Comparison of ENCODE assay signal across 8 cellular contexts in genomic region chr21:41460578-41461527, GRCh38. TPM values are rescaled to one million over a fixed set of nuclear protein-coding genes. Genes with fewer than 3 reads are reported as not detected.
DNase-seq lines count a peak whose midpoint lies in the region; ATAC-seq and TF ChIP-seq lines count a peak whose summit lies in the region.

No MANE protein-coding gene starts in this region.

- H3K36me3 Mint-ChIP-seq in activated naive CD8-positive, alpha-beta T cell treated with anti-CD3 and anti-CD28 coated beads, Interleukin-2, amount 10 ng/mL, durations not matched to agents 7 days and 5 days, result peaks cover 55% of the 10 kb centered on the region

- peak overlapping the region; percentile 72 for H3K27ac Mint-ChIP-seq in activated naive CD8-positive, alpha-beta T cell treated with anti-CD3 and anti-CD28 coated beads, Interleukin-2, amount 10 ng/mL, durations not matched to agents 7 days and 5 days

- H3K9me3 Mint-ChIP-seq in activated naive CD8-positive, alpha-beta T cell treated with anti-CD3 and anti-CD28 coated beads, Interleukin-2, amount 10 ng/mL, durations not matched to agents 7 days and 5 days, result peaks cover 2% of the 10 kb centered on the region

- no peak overlapping the region for H3K4me3 Mint-ChIP-seq in activated naive CD8-positive, alpha-beta T cell treated with anti-CD3 and anti-CD28 coated beads, Interleukin-2, amount 10 ng/mL, durations not matched to agents 7 days and 5 days

- H3K4me1 Mint-ChIP-seq in activated naive CD8-positive, alpha-beta T cell treated with anti-CD3 and anti-CD28 coated beads, Interleukin-2, amount 10 ng/mL, durations not matched to agents 7 days and 5 days, result peaks cover 16% of the 10 kb centered on the region

- ATAC-seq in SK-N-SH treated with all-trans-retinoic acid at 6 μM for 48 hours, result peak; percentile 99
- peak; percentile 63 for ATAC-seq in activated naive CD8-positive, alpha-beta T cell treated with anti-CD3 and anti-CD28 coated beads, Interleukin-2, amount 10 ng/mL, durations not matched to agents 7 days and 5 days (ENCODE audit: low read depth)

- intact Hi-C loops in cardiac septum (cut with DNase I), result loop anchor here (2.0 kb wide), 2 partner anchors 176 to 338 kb away; no protein-coding TSS in a partner anchor

- DNase-seq in NCI-H2171 treated with DMSO at 0.1 percent for 48 hours (lab: John Stamatoyannopoulos, UW) (peak; percentile 4), NCI-H2171 (lab: John Stamatoyannopoulos, UW) (no peak), HT1080 (ENCODE audit: low read depth) (peak; percentile 58), cardiac septum (ENCODE audit: low spot score) (peak; percentile 82), retina (peak; percentile 66), SHP77 treated with DMSO at 0.1 percent for 48 hours (lab: John Stamatoyannopoulos, UW) (no peak)
- peak; percentile 63 for DNase-seq in activated naive CD8-positive, alpha-beta T cell treated with anti-CD3 and anti-CD28 coated beads, Interleukin-2, amount 10 ng/mL, durations not matched to agents 7 days and 5 days

- no peaks in the 10 kb centered on the region for H3K27me3 Mint-ChIP-seq in activated naive CD8-positive, alpha-beta T cell treated with anti-CD3 and anti-CD28 coated beads, Interleukin-2, amount 10 ng/mL, durations not matched to agents 7 days and 5 days

- POLR2A ChIA-PET in activated naive CD8-positive, alpha-beta T cell treated with anti-CD3 and anti-CD28 coated beads, Interleukin-2, amount 10 ng/mL, durations not matched to agents 7 days and 5 days (lab: Charles Lee), result interaction anchor here (1.4 to 1.5 kb wide), 2 partner anchors 8 to 177 kb away, joined by 4 to 11 read pairs; no protein-coding TSS in a partner anchor

TF ChIP-seq in SK-N-SH treated with all-trans-retinoic acid at 6 μM for 48 hours, 23 proteins besides CTCF, POLR2A, EP300 and RAD21:
- TF ChIP-seq SNAI2 (CRISPR knock-in tag; IDR thresholded peaks at IDR 0.05), result no peak
- no peak for TF ChIP-seq PATZ1 (CRISPR knock-in tag; IDR thresholded peaks at IDR 0.05; ENCODE audit: borderline replicate concordance)
TF ChIP-seq in SK-N-SH treated with all-trans-retinoic acid at 6 μM for 48 hours: peak in this region for 0.

RNA-seq across cellular contexts. Expression of gene MX1, which starts 34.8 kb away (rescaled TPM):
- 6.5 and 7.3 TPM in 2 replicates for total RNA-seq in HT1080 (2014; rRNA removed; shearing (Covaris generic))
- polyA plus RNA-seq in HT1080 (2015; cell fraction: cytosol; rRNA removed), result 3.8 and 4.7 TPM in 2 replicates
- 6.5 and 10.2 TPM in 2 replicates for polyA plus RNA-seq in HT1080 (2015; cell fraction: nucleus; rRNA removed)
- 100 to 1,000 TPM; 609 to 666 TPM for total RNA-seq in activated naive CD8-positive, alpha-beta T cell treated with anti-CD3 and anti-CD28 coated beads, Interleukin-2, amount 10 ng/mL, durations not matched to agents 7 days and 5 days
- total RNA-seq in cardiac septum, result 11.0 TPM

RNA-seq across cellular contexts. Expression of gene TMPRSS2, which starts 47.1 kb away (rescaled TPM):
- total RNA-seq in HT1080 (2014; rRNA removed; shearing (Covaris generic)), result not detected in 2 replicates
- not detected in 2 replicates for polyA plus RNA-seq in HT1080 (2015; cell fraction: cytosol; rRNA removed)
- polyA plus RNA-seq in HT1080 (2015; cell fraction: nucleus; rRNA removed), result not detected in 2 replicates
- total RNA-seq in activated naive CD8-positive, alpha-beta T cell treated with anti-CD3 and anti-CD28 coated beads, Interleukin-2, amount 10 ng/mL, durations not matched to agents 7 days and 5 days, result not detected
- total RNA-seq in cardiac septum, result not detected

Comparison
In these comparisons a context has a peak if more than half of its experiments do, and no peak if none do; other contexts are left out.
1. DNase-seq: peak in NCI-H2171 treated with DMSO at 0.1 percent for 48 hours (single experiment), HT1080 (single experiment), activated naive CD8-positive, alpha-beta T cell treated with anti-CD3 and anti-CD28 coated beads, Interleukin-2, amount 10 ng/mL, durations not matched to agents 7 days and 5 days (single experiment), cardiac septum (single experiment) and retina (single experiment); none in NCI-H2171 (single experiment) and SHP77 treated with DMSO at 0.1 percent for 48 hours (single experiment).
2. RNA of gene MX1, which starts 34.8 kb away (total RNA-seq): 609 to 666 TPM in activated naive CD8-positive, alpha-beta T cell treated with anti-CD3 and anti-CD28 coated beads, Interleukin-2, amount 10 ng/mL, durations not matched to agents 7 days and 5 days; 11.0 TPM in cardiac septum (single experiment) and 6.5 to 7.3 TPM in HT1080; every median in the first group is over 10 times any median in the second.